23 cellular contexts compared by ENCODE assay signal in the genomic region with DNA sequence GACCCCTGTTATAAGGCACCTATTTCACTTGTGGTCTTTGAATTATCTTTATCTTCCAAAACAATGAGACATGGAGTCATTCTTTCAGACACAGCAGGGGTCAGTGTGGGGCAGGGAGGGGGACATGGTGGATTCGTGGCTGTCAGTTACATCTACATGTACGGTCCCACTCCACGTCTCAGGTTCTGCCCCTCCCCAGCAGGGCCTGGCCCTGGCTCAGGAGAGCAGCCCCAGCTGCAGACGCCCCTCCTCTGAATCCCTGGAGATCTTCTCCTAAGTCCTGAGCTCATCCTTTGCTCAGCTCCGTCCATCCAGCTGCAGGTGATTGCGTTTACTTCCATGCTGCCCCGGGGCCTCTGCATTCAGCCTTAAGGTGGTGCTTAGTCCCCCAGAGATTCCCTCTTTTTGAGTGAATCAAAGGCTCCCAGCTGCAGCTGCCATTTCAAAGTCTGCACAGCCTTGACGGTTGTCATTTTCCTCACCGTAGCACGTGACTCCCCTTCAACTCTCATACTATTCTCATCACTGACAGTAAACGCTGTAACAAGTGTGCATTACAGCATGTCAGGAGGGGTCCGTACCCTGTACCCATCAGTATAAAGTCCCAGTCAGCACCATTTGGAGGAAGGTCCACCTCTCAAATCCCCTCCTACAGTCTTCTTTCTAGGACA.
A peak's percentile ranks its signal among the peaks of the same experiment; 100 is the strongest.
DNase-seq lines count a peak whose midpoint lies in the region; ATAC-seq and TF ChIP-seq lines count a peak whose summit lies in the region.
"Had no signal": no experiment of that assay in that cellular context is flagged by ENCODE, and none has a peak within 500 bp of the region (broad histone marks: within the 10 kb centered on the region; RNA-seq: fewer than 3 reads in every experiment).

No MANE protein-coding gene starts in this region.

- no peak for TF ChIP-seq RAD21 in neural cell (conservative IDR thresholded peaks at IDR 0.05)

- WGBS in spleen, 5 donors = 81 to 90% (median 87%) methylated on average over 12 of the region's 12 CpGs

- no peaks in the 10 kb centered on the region for H3K79me2 ChIP-seq in neural cell (replicated peaks; ENCODE audit: insufficient read depth, low read length)

- H3K27me3 ChIP-seq in BLaER1 (no peaks in the 10 kb centered on the region), neural cell (ENCODE audit: insufficient read depth, low read depth, low read length) (no peaks in the 10 kb centered on the region), spleen (replicated peaks in 1 of 7) (peaks cover 0 to 3% (median 0%) of the 10 kb centered on the region in 7 donors), gastrocnemius medialis (peaks cover 0 to 14% (median 4%) of the 10 kb centered on the region in 3 donors)
- H3K27me3 ChIP-seq: BE2C had no signal

- H3K9ac ChIP-seq in BLaER1 = no peak overlapping the region
- H3K9ac ChIP-seq in neural cell (ENCODE audit: low read length) = peak overlapping the region; percentile 21
- H3K9ac ChIP-seq: GM23248 had no signal

- H3K9me3 ChIP-seq in BLaER1 (no peaks in the 10 kb centered on the region), neural cell (ENCODE audit: low read length) (no peaks in the 10 kb centered on the region), spleen (no peaks in the 10 kb centered on the region), gastrocnemius medialis (no peaks in the 10 kb centered on the region)
- H3K9me3 ChIP-seq: A549, BE2C had no signal

- H3K36me3 ChIP-seq in BLaER1 = no peaks in the 10 kb centered on the region
- H3K36me3 ChIP-seq in neural cell (ENCODE audit: insufficient read depth, low read length) = no peaks in the 10 kb centered on the region
- H3K36me3 ChIP-seq in spleen = no peaks in the 10 kb centered on the region
- H3K36me3 ChIP-seq in gastrocnemius medialis = no peaks in the 10 kb centered on the region
- H3K36me3 ChIP-seq: BE2C had no signal

- intact Hi-C loops in spleen (cut with DNase I; ENCODE audit: low total_unique reads) = no loop called here
- intact Hi-C loops in gastrocnemius medialis (cut with DNase I; ENCODE audit: low total_unique reads) = no loop called here

- H3K9me2 ChIP-seq in neural cell (ENCODE audit: insufficient read depth, low read length) = no peaks in the 10 kb centered on the region

- H4K20me1 ChIP-seq in BLaER1 (no peaks in the 10 kb centered on the region), neural cell (ENCODE audit: insufficient read depth) (no peaks in the 10 kb centered on the region)

- H3F3A ChIP-seq in neural cell (ENCODE audit: insufficient read depth, low read length, poor library complexity, severe bottlenecking) = no peaks in the 10 kb centered on the region

- H3K27ac ChIP-seq in BLaER1 (peak overlapping the region; percentile 43), neural cell (ENCODE audit: low read length) (peak overlapping the region; percentile 67), spleen (no peak overlapping the region), gastrocnemius medialis (no peak overlapping the region)
- H3K27ac ChIP-seq: A549, C4-2B, GM23248 had no signal

- H3K4me3 ChIP-seq in BLaER1 = no peak overlapping the region
- no peak overlapping the region for H3K4me3 ChIP-seq in neural cell (ENCODE audit: low read length)
- H3K4me3 ChIP-seq in spleen = no peak overlapping the region
- H3K4me3 ChIP-seq in gastrocnemius medialis = no peak overlapping the region
- H3K4me3 ChIP-seq: A549, GM12878, GM23248 had no signal

- TF ChIP-seq POLR2A in spleen (IDR thresholded peaks at IDR 0.05) (no peak), gastrocnemius medialis (IDR thresholded peaks at IDR 0.05) (no peak)

- TF ChIP-seq CTCF in neural cell (IDR thresholded peaks at IDR 0.05; ENCODE audit: poor library complexity, severe bottlenecking) = no peak
- no peak for TF ChIP-seq CTCF in spleen (IDR thresholded peaks at IDR 0.05 in 8 of 11, conservative IDR thresholded peaks at IDR 0.05 in 3 of 11)
- TF ChIP-seq CTCF in gastrocnemius medialis (IDR thresholded peaks at IDR 0.05 in 4 of 5, conservative IDR thresholded peaks at IDR 0.05 in 1 of 5) = no peak

- in situ Hi-C loops in gastrocnemius medialis (cut with MboI; ENCODE audit: low sequenced_read_pairs in 4 of 4) = no loop called here

- peak overlapping the region; percentile 80 for H3K4me2 ChIP-seq in BLaER1
- no peak overlapping the region for H3K4me2 ChIP-seq in neural cell (ENCODE audit: low read length)
- H3K4me2 ChIP-seq: A549 had no signal

- peak overlapping the region; percentile 41 for H2AFZ ChIP-seq in neural cell (ENCODE audit: low read depth, low read length)
- H2AFZ ChIP-seq: GM23248 had no signal

- H3K4me1 ChIP-seq in BLaER1 (peaks cover 49% of the 10 kb centered on the region), spleen (peaks cover 0 to 35% (median 8%) of the 10 kb centered on the region in 6 donors), gastrocnemius medialis (no peaks in the 10 kb centered on the region)
- H3K4me1 ChIP-seq: A549, BE2C had no signal

- ATAC-seq in gastrocnemius medialis (no peak), SK-N-SH treated with all-trans-retinoic acid at 6 μM for 48 hours (no peak)
- ATAC-seq: A549; CD8-positive, alpha-beta T cell; GM12878 had no signal

- peak; percentile 15 for DNase-seq in NCI-H1436 (lab: John Stamatoyannopoulos, UW)
- DNase-seq in spleen = peak; percentile 58
- no peak for DNase-seq in epidermal melanocyte (ENCODE audit: insufficient read length, low spot score)
- DNase-seq in gastrocnemius medialis = no peak
- DNase-seq: 8988T; ACHN; AML-193; BE2C; CD4-positive, CD25-positive, alpha-beta regulatory T cell; CD8-positive, alpha-beta T cell; DMS 273 treated with DMSO at 0.1 percent for 48 hours; DMS79; EL; GDM1; GM23248; H7; HCEC 1CT had no signal

- TF ChIP-seq EP300 in neural cell (conservative IDR thresholded peaks at IDR 0.05; ENCODE audit: poor library complexity, severe bottlenecking) = peak; percentile 77

TF ChIP-seq in neural cell, 6 proteins besides CTCF, POLR2A, EP300 and RAD21:
- TF ChIP-seq MXI1 (conservative IDR thresholded peaks at IDR 0.05; ENCODE audit: poor library complexity, severe bottlenecking) (no peak), POLR2AphosphoS5 (IDR thresholded peaks at IDR 0.05) (peak; percentile 52)

TF ChIP-seq in SK-N-SH treated with all-trans-retinoic acid at 6 μM for 48 hours, 23 proteins besides CTCF, POLR2A, EP300 and RAD21:
- TF ChIP-seq RARB (CRISPR knock-in tag; IDR thresholded peaks at IDR 0.05) (no peak), CSDC2 (CRISPR knock-in tag; IDR thresholded peaks at IDR 0.05) (no peak), ARNTL (CRISPR knock-in tag; IDR thresholded peaks at IDR 0.05; ENCODE audit: borderline replicate concordance, low read depth) (no peak)

Comparison
In these comparisons a context has a peak if more than half of its experiments do, and no peak if none do; other contexts are left out.
1. H3K27ac ChIP-seq: peak in BLaER1 (single experiment) and neural cell (single experiment); none in spleen (0 of 8) and gastrocnemius medialis (0 of 4).
2. DNase-seq: peak in NCI-H1436 (single experiment) and spleen (single experiment); none in epidermal melanocyte (single experiment) and gastrocnemius medialis (0 of 2).